8 cellular contexts compared by ENCODE assay signal in the genomic region with DNA sequence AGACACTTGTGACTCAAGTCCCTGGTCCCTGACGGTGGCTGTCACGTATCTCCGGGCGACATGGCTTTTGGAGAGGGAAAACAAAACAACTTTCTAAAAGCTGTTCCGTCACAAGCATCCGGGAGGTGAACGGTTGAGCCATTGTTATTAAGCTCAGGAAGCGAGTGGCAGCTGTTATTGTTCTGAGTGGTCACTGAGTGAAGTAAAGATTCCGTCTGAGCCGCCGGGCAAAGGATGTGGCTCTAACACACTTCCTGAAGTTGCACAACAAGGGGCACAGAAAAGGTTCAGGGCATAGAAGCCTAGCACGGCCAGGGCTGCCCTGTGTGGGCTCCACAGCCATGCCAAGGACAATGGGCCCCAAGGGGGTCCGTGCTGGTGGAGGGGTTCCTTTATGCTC. TPM values are rescaled to one million over a fixed set of nuclear protein-coding genes. Genes with fewer than 3 reads are reported as not detected.
A peak's percentile ranks its signal among the peaks of the same experiment; 100 is the strongest.
DNase-seq lines count a peak whose midpoint lies in the region; ATAC-seq and TF ChIP-seq lines count a peak whose summit lies in the region.

No MANE protein-coding gene starts in this region.

- H3K4me1 Mint-ChIP-seq in T-helper 1 cell treated with Interleukin-12 subunit alpha and Interleukin-12 subunit beta and Interleukin-4 antibody, amounts not matched to agents 30 μg/mL and 1 μg/mL, for 36 hours (ENCODE audit: low read depth): peaks cover 68% of the 10 kb centered on the region

- peaks cover 83 to 100% (median 100%) of the 10 kb centered on the region in 6 donors for H3K4me1 ChIP-seq in spleen

- peak; percentile 63 for DNase-seq in globus pallidus (ENCODE audit: low spot score)
- peak; percentile 91 for DNase-seq in spleen
- no peak for DNase-seq in cerebellar cortex (ENCODE audit: low spot score)
- no peak for DNase-seq in DMS 273 (lab: John Stamatoyannopoulos, UW; ENCODE audit: unreplicated experiment)
- DNase-seq in NCI-H345 (lab: John Stamatoyannopoulos, UW): no peak

- no peaks in the 10 kb centered on the region for H3K27me3 Mint-ChIP-seq in T-helper 1 cell treated with Interleukin-12 subunit alpha and Interleukin-12 subunit beta and Interleukin-4 antibody, amounts not matched to agents 30 μg/mL and 1 μg/mL, for 36 hours (ENCODE audit: low read depth)

- TF ChIP-seq POLR2A in spleen (IDR thresholded peaks at IDR 0.05): no peak

- peak overlapping the region; percentile 77 for H3K4me3 Mint-ChIP-seq in T-helper 1 cell treated with Interleukin-12 subunit alpha and Interleukin-12 subunit beta and Interleukin-4 antibody, amounts not matched to agents 30 μg/mL and 1 μg/mL, for 36 hours

- no peaks in the 10 kb centered on the region for H3K27me3 ChIP-seq in spleen (replicated peaks in 1 of 7)

- peak overlapping the region in 5 of 8 donors; percentile 1 to 58 (median 13) for H3K4me3 ChIP-seq in spleen

- intact Hi-C loops in spleen (cut with DNase I; ENCODE audit: low total_unique reads): no loop called here

- no peaks in the 10 kb centered on the region for H3K9me3 Mint-ChIP-seq in T-helper 1 cell treated with Interleukin-12 subunit alpha and Interleukin-12 subunit beta and Interleukin-4 antibody, amounts not matched to agents 30 μg/mL and 1 μg/mL, for 36 hours

- H3K36me3 Mint-ChIP-seq in T-helper 1 cell treated with Interleukin-12 subunit alpha and Interleukin-12 subunit beta and Interleukin-4 antibody, amounts not matched to agents 30 μg/mL and 1 μg/mL, for 36 hours (ENCODE audit: low read depth): peaks cover 50% of the 10 kb centered on the region

- peak overlapping the region; percentile 96 for H3K27ac Mint-ChIP-seq in T-helper 1 cell treated with Interleukin-12 subunit alpha and Interleukin-12 subunit beta and Interleukin-4 antibody, amounts not matched to agents 30 μg/mL and 1 μg/mL, for 36 hours

- no peak for TF ChIP-seq CTCF in spleen (IDR thresholded peaks at IDR 0.05 in 8 of 11, conservative IDR thresholded peaks at IDR 0.05 in 3 of 11)

- H3K36me3 ChIP-seq in spleen: peaks cover 0 to 65% (median 23%) of the 10 kb centered on the region in 6 donors

- H3K27ac ChIP-seq in spleen: peak overlapping the region; percentile 79 to 96 (median 92)

- 12 to 18% (median 15%) methylated on average over 13 of the region's 13 CpGs for WGBS in spleen, 5 donors

- ATAC-seq in GM21825 (IDR thresholded peaks at IDR 0.05; ENCODE audit: unreplicated experiment) (peak; percentile 17), GM18868 (IDR thresholded peaks at IDR 0.05; ENCODE audit: unreplicated experiment) (no peak)

- no peaks in the 10 kb centered on the region for H3K9me3 ChIP-seq in spleen

RNA-seq across cellular contexts. Expression of a gene that starts 24.3 kb away (rescaled TPM):
- 100 to 1,000 TPM; 172 to 246 (median 186) TPM for total RNA-seq in spleen
- polyA plus RNA-seq in spleen: 10 to 100 TPM; 71.1 to 97.8 (median 97.4) TPM

RNA-seq across cellular contexts. Expression of a gene that starts 52.0 kb away (rescaled TPM):
- not detected for total RNA-seq in spleen
- not detected for polyA plus RNA-seq in spleen

Comparison
In these comparisons a context has a peak if more than half of its experiments do, and no peak if none do; other contexts are left out.
1. DNase-seq: peak in globus pallidus (single experiment) and spleen (single experiment); none in cerebellar cortex (single experiment), DMS 273 (single experiment) and NCI-H345 (single experiment).